ENCODE assay signal across 21 cellular contexts in the genomic region with DNA sequence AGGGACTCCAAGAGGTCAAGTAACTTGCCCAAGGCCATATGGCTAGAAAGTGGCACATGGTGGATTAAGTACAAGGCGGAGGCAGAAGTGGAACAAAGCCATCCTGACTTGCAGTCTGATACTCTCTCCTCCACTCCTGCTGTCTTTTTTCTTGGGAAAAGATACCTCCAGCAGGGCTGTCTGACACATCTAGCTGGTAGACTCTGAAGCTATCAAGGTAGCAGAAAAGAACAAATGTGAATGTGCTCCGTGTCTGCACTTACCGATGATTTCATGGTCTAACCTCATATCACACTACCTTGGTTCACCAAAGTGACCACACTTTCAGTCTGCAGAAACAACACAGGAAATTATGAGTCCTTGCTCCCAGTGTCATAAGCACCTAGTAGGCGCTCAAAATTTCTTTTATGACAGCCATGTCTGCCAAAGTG.
DNase-seq lines count a peak whose midpoint lies in the region; ATAC-seq and TF ChIP-seq lines count a peak whose summit lies in the region.
"Had no signal": no experiment of that assay in that cellular context is flagged by ENCODE, and none has a peak within 500 bp of the region (broad histone marks: within the 10 kb centered on the region; RNA-seq: fewer than 3 reads in every experiment).

No MANE protein-coding gene starts in this region.

- TF ChIP-seq CTCF in natural killer cell (IDR thresholded peaks at IDR 0.05) = no peak
- TF ChIP-seq CTCF in endothelial cell (IDR thresholded peaks at IDR 0.05; ENCODE audit: unreplicated experiment) = no peak

- H3K27me3 Mint-ChIP-seq in activated T-cell treated with anti-CD3 and anti-CD28 coated beads, Interleukin-2, amount 50 U/mL, for 4 hours (ENCODE audit: low read depth) = no peaks in the 10 kb centered on the region
- H3K27me3 Mint-ChIP-seq in natural killer cell (ENCODE audit: low read depth in 2 of 2) (peaks cover 4 to 20% of the 10 kb centered on the region in 2 donors), endothelial cell (ENCODE audit: unreplicated experiment) (peaks cover 3% of the 10 kb centered on the region)

- H3K27ac Mint-ChIP-seq in natural killer cell (peak overlapping the region; percentile 26 to 34), endothelial cell (ENCODE audit: unreplicated experiment) (no peak overlapping the region)
- H3K27ac Mint-ChIP-seq: mesothelial cell of epicardium had no signal

- DNase-seq in activated CD4-positive, CD25-positive, alpha-beta regulatory T cell (lab: John Stamatoyannopoulos, UW) = no peak
- DNase-seq in activated T-cell treated with anti-CD3 and anti-CD28 coated beads, Interleukin-2, amount 50 U/mL, for 4 hours = no peak
- DNase-seq in natural killer cell (no peak), SK-N-DZ (ENCODE audit: low spot score) (no peak), endothelial cell (ENCODE audit: low spot score) (no peak)
- DNase-seq: C1 segment of cervical spinal cord; cerebellar nuclear complex; DMS53; hippocampal formation; kidney glomerular epithelial cell; NCI-H510A; SK-N-SH; stimulated activated naive CD4-positive, alpha-beta T cell; upper lobe of right lung had no signal

- H3K9me3 Mint-ChIP-seq in activated T-cell treated with anti-CD3 and anti-CD28 coated beads, Interleukin-2, amount 50 U/mL, for 4 hours = no peaks in the 10 kb centered on the region
- no peaks in the 10 kb centered on the region for H3K9me3 Mint-ChIP-seq in natural killer cell
- no peaks in the 10 kb centered on the region for H3K9me3 Mint-ChIP-seq in endothelial cell (ENCODE audit: unreplicated experiment)
- H3K9me3 Mint-ChIP-seq: mesothelial cell of epicardium had no signal

- ATAC-seq in activated CD4-positive, CD25-positive, alpha-beta regulatory T cell treated with anti-CD3 and anti-CD28 coated beads, Interleukin-2, amount 50 U/mL, for 24 hours = peak; percentile 48 to 76
- ATAC-seq in GM19351 (IDR thresholded peaks at IDR 0.05; ENCODE audit: unreplicated experiment) (peak; percentile 49), natural killer cell (peak; percentile 47 to 76 (median 57)), HG03457 (IDR thresholded peaks at IDR 0.05; ENCODE audit: unreplicated experiment) (no peak)
- peak; percentile 74 to 87 for ATAC-seq in activated T-cell treated with anti-CD3 and anti-CD28 coated beads, Interleukin-2, amount 50 U/mL, for 4 hours
- ATAC-seq: A549, Panc1, sciatic nerve, upper lobe of right lung had no signal

- peaks cover 31% of the 10 kb centered on the region for H3K4me1 Mint-ChIP-seq in activated T-cell treated with anti-CD3 and anti-CD28 coated beads, Interleukin-2, amount 50 U/mL, for 4 hours (ENCODE audit: low read depth)
- H3K4me1 Mint-ChIP-seq in natural killer cell (peaks cover 40 to 42% of the 10 kb centered on the region in 2 donors), endothelial cell (ENCODE audit: unreplicated experiment) (peaks cover 3% of the 10 kb centered on the region)

- intact Hi-C loops in natural killer cell (cut with micrococcal nuclease) = no loop called here

- H3K36me3 Mint-ChIP-seq in activated T-cell treated with anti-CD3 and anti-CD28 coated beads, Interleukin-2, amount 50 U/mL, for 4 hours (ENCODE audit: insufficient read depth) = peaks cover 16% of the 10 kb centered on the region
- H3K36me3 Mint-ChIP-seq in natural killer cell (peaks cover 7% of the 10 kb centered on the region), endothelial cell (ENCODE audit: low read depth, unreplicated experiment) (no peaks in the 10 kb centered on the region)
- H3K36me3 Mint-ChIP-seq: mesothelial cell of epicardium had no signal

- H3K4me3 Mint-ChIP-seq in activated T-cell treated with anti-CD3 and anti-CD28 coated beads, Interleukin-2, amount 50 U/mL, for 4 hours = no peak overlapping the region
- H3K4me3 Mint-ChIP-seq in natural killer cell = no peak overlapping the region
- H3K4me3 Mint-ChIP-seq in endothelial cell (ENCODE audit: unreplicated experiment) = no peak overlapping the region
- H3K4me3 Mint-ChIP-seq: mesothelial cell of epicardium had no signal
